Comparison of ENCODE assay signal across 1 cellular context in the genomic region with DNA sequence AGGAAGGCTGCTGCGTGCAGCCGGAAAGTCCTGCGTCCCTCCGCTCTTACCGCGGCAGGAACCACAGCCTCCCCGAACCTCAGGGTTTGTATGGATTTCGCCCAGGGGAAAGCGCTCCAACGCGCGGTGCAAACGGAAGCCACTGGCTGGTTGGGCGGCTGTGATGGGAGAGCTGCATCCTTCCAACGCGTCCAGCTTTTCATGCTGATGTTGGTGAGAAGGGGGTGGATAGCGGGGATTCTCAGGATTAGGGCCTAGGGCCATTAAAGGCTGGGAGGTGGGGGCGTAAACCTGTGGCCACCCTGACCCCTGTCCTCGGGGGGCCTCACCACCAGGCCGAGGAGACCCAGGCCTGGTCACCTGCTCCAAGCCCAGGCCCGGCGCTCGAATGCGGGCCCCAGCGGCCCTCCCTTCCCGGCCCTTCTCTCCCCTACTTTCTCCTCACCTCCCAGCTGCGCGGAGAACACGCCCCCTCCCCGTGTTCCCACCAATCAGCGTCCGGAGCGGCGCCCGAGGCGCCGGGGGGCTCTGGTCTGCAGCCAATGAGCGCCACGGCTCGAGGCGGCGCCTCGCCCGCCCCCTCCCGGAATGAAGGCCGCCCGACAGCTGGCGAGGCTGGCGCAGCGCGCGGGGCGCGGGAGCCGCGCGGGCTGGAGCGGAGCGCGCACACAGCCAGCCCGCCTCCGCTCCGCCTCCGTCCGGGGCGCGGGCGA.
TF ChIP-seq lines count a peak whose summit lies in the region.

No MANE protein-coding gene starts in this region.

TF ChIP-seq in HEK293, 187 proteins besides CTCF, POLR2A, EP300 and RAD21 (continued from another document):
- TF ChIP-seq ZNF518A (tag by site-specific recombination; conservative IDR thresholded peaks at IDR 0.05; ENCODE audit: low read depth) (no peak), ZNF704 (tag by site-specific recombination; IDR thresholded peaks at IDR 0.05) (no peak), ZNF48 (tag by site-specific recombination; IDR thresholded peaks at IDR 0.05) (no peak), ZNF600 (tag by site-specific recombination; IDR thresholded peaks at IDR 0.05) (peak; percentile 63; the same call in 1 of the 2 replicates), ZNF121 (tag by site-specific recombination; IDR thresholded peaks at IDR 0.05) (no peak), ZNF19 (tag by site-specific recombination; IDR thresholded peaks at IDR 0.05; ENCODE audit: low read depth) (no peak), ZXDB (tag by site-specific recombination; IDR thresholded peaks at IDR 0.05) (no peak), KLF7 (tag by site-specific recombination; IDR thresholded peaks at IDR 0.05; ENCODE audit: borderline replicate concordance) (no peak), ZNF76 (tag by site-specific recombination; IDR thresholded peaks at IDR 0.05; ENCODE audit: borderline replicate concordance, low read depth) (peak; percentile 22; the same call in 1 of the 2 replicates), ZBTB8A (tag by site-specific recombination; IDR thresholded peaks at IDR 0.05) (peak; percentile 39), ZBTB6 (tag by site-specific recombination; IDR thresholded peaks at IDR 0.05) (peak; percentile 10; the same call in 1 of the 2 replicates), ZNF112 (tag by site-specific recombination; IDR thresholded peaks at IDR 0.05) (no peak), ZNF561 (tag by site-specific recombination; IDR thresholded peaks at IDR 0.05; ENCODE audit: borderline replicate concordance) (peak; percentile 67), SP2 (tag by site-specific recombination; IDR thresholded peaks at IDR 0.05) (peak; percentile 80), RBAK (tag by site-specific recombination; IDR thresholded peaks at IDR 0.05) (no peak), KLF1 (tag by site-specific recombination; IDR thresholded peaks at IDR 0.05) (peak; percentile 56), ZNF837 (tag by site-specific recombination; IDR thresholded peaks at IDR 0.05) (no peak), ZNF621 (tag by site-specific recombination; IDR thresholded peaks at IDR 0.05) (no peak), KLF8 (tag by site-specific recombination; IDR thresholded peaks at IDR 0.05) (0 out of 2 replicates have a peak, but pooled peaks have one; percentile 34), PATZ1 (tag by site-specific recombination; IDR thresholded peaks at IDR 0.05) (peak; percentile 80), GLIS1 (tag by site-specific recombination; IDR thresholded peaks at IDR 0.05) (peak; percentile 32; the same call in 1 of the 2 replicates), ZNF692 (tag by site-specific recombination; IDR thresholded peaks at IDR 0.05) (peak; percentile 84), SP3 (tag by site-specific recombination; IDR thresholded peaks at IDR 0.05) (peak; percentile 73), KLF10 (tag by site-specific recombination; IDR thresholded peaks at IDR 0.05) (peak; percentile 72; the same call in 1 of the 2 replicates), ZNF214 (tag by site-specific recombination; IDR thresholded peaks at IDR 0.05; ENCODE audit: borderline replicate concordance) (no peak), ZFP69B (tag by site-specific recombination; IDR thresholded peaks at IDR 0.05) (0 out of 2 replicates have a peak, but pooled peaks have one; percentile 47), ZNF366 (tag by site-specific recombination; conservative IDR thresholded peaks at IDR 0.05) (no peak), ZNF10 (tag by site-specific recombination; IDR thresholded peaks at IDR 0.05) (no peak), ZNF571 (tag by site-specific recombination; IDR thresholded peaks at IDR 0.05) (no peak), GLIS2 (tag by site-specific recombination; IDR thresholded peaks at IDR 0.05) (peak; percentile 76), ZFP3 (tag by site-specific recombination; IDR thresholded peaks at IDR 0.05; ENCODE audit: low read depth) (no peak), KLF9 (tag by site-specific recombination; IDR thresholded peaks at IDR 0.05; ENCODE audit: low read depth) (peak; percentile 53; the same call in 1 of the 2 replicates), ZBTB26 (tag by site-specific recombination; optimal IDR thresholded peaks at IDR 0.05) (peak; percentile 11)
